20 cellular contexts compared by ENCODE assay signal in genomic region chr7:1562611-1563051, GRCh38. TPM values are rescaled to one million over a fixed set of nuclear protein-coding genes. Genes with fewer than 3 reads are reported as not detected.
DNase-seq lines count a peak whose midpoint lies in the region; ATAC-seq, FAIRE-seq and TF ChIP-seq lines count a peak whose summit lies in the region.
"Had no signal": no experiment of that assay in that cellular context is flagged by ENCODE, and none has a peak within 500 bp of the region (broad histone marks: within the 10 kb centered on the region; RNA-seq: fewer than 3 reads in every experiment).

No MANE protein-coding gene starts in this region.

- TF ChIP-seq POLR2A in HepG2 (IDR thresholded peaks at IDR 0.05; ENCODE audit: insufficient read depth in 1 of 2, low read depth in 2 of 2, low read length in 2 of 2) (no peak), right lobe of liver (IDR thresholded peaks at IDR 0.05) (no peak)

- H3K9ac ChIP-seq in HepG2 (ENCODE audit: insufficient read depth, low read depth, low read length) (no peak overlapping the region), NT2/D1 (ENCODE audit: insufficient read length, low read depth) (peak overlapping the region; percentile 26)

- H3K36me3 ChIP-seq in HepG2 (replicated peaks in 1 of 2; ENCODE audit: control insufficient read depth in 1 of 2, insufficient read depth in 2 of 2, low read length in 2 of 2), result peaks cover 2 to 10% of the 10 kb centered on the region in 2 experiments; a peak in 2 of 5 replicates
- H3K36me3 ChIP-seq in right lobe of liver, result peaks cover 0 to 6% (median 0%) of the 10 kb centered on the region in 4 donors
- H3K36me3 ChIP-seq in NT2/D1 (ENCODE audit: insufficient read depth, insufficient read length, low read length), result peaks cover 33% of the 10 kb centered on the region
- H3K36me3 ChIP-seq: uterus had no signal

- no peak for TF ChIP-seq CTCF in HepG2 (CRISPR knock-in tag; IDR thresholded peaks at IDR 0.05)
- no peak for TF ChIP-seq CTCF in right lobe of liver (IDR thresholded peaks at IDR 0.05)

- no peaks in the 10 kb centered on the region for H4K20me1 ChIP-seq in HepG2 (ENCODE audit: insufficient read depth, low read length)

- TF ChIP-seq RAD21 in HepG2 (CRISPR knock-in tag; IDR thresholded peaks at IDR 0.05), result no peak

- no peak for FAIRE-seq in HepG2 (lab: Jason Lieb, UNC)
- FAIRE-seq: astrocyte had no signal

- WGBS in HepG2 (ENCODE audit: low lambda C conversion rate), result 35% methylated on average over 9 of the region's 17 CpGs
- whole genome bisulfite sequencing in right lobe of liver (ENCODE audit: insufficient coverage, low coverage, low lambda C conversion rate, missing lambda C conversion rate), result 96% methylated on average over 5 of the region's 17 CpGs

- POLR2A ChIA-PET in HepG2 (lab: Yijun Ruan, JAX), result no interaction called here

- intact Hi-C loops in HepG2 (cut with micrococcal nuclease; ENCODE audit: unreplicated experiment), result no loop called here
- intact Hi-C loops in right lobe of liver (cut with DNase I), result no loop called here

- in situ Hi-C loops in HepG2 (cut with HindIII; ENCODE audit: extremely low pct_ligation_motif_present, low pct_unique_long_range_greater_than_20kb), result no loop called here

- no peak for ATAC-seq in HepG2
- no peak for ATAC-seq in right lobe of liver
- ATAC-seq in HG02885 (IDR thresholded peaks at IDR 0.05; ENCODE audit: poor library complexity, unreplicated experiment), result no peak

- H3K27me3 ChIP-seq in HepG2 (ENCODE audit: control insufficient read depth in 1 of 2, insufficient read depth in 2 of 2, low read length in 2 of 2) (peaks cover 8 to 15% of the 10 kb centered on the region in 2 experiments; a peak in 2 of 5 replicates), right lobe of liver (no peaks in the 10 kb centered on the region), NT2/D1 (ENCODE audit: insufficient read depth, insufficient read length) (no peaks in the 10 kb centered on the region)
- H3K27me3 ChIP-seq: MG63, uterus had no signal

- no TSS peak for BruUV-seq in HepG2 (replicated peaks; lab: Mats Ljungman, UMichigan)

- no peak overlapping the region for H2AFZ ChIP-seq in HepG2 (ENCODE audit: low read length)

- H3K27ac ChIP-seq in HepG2 (ENCODE audit: extremely low read length, insufficient read depth, low read length) (no peak overlapping the region), right lobe of liver (no peak overlapping the region)
- H3K27ac ChIP-seq: SK-N-MC, uterus had no signal

- no peak for DNase-seq in HepG2 (ENCODE audit: low spot score)
- DNase-seq in right lobe of liver, result no peak
- no peak for DNase-seq in NT2/D1 (ENCODE audit: low read depth, low spot score)
- peak; percentile 55 for DNase-seq in islet precursor cell
- DNase-seq in activated CD8-positive, alpha-beta memory T cell treated with anti-CD3 and anti-CD28 coated beads for 24 hours, result no peak
- DNase-seq in DMS79 (lab: John Stamatoyannopoulos, UW), result no peak
- DNase-seq in NCI-H526 treated with DMSO at 0.1 percent for 48 hours (lab: John Stamatoyannopoulos, UW), result no peak
- DNase-seq: ACHN; activated T-cell treated with anti-CD3 and anti-CD28 coated beads, Interleukin-2, amount 50 U/mL, for 48 hours; CD4-positive, alpha-beta memory T cell; DND-41; MG63; midbrain; NCI-H510A; substantia nigra; T-helper 9 cell; uterus had no signal

- peaks cover 44% of the 10 kb centered on the region for H3K4me1 ChIP-seq in HepG2 (ENCODE audit: insufficient read depth, low read length)
- no peaks in the 10 kb centered on the region for H3K4me1 ChIP-seq in right lobe of liver
- peaks cover 37% of the 10 kb centered on the region for H3K4me1 ChIP-seq in NT2/D1 (ENCODE audit: insufficient read depth, insufficient read length)
- H3K4me1 ChIP-seq: uterus had no signal

- CTCF ChIA-PET in HepG2 (lab: Yijun Ruan, JAX; ENCODE audit: low intra/inter-chr PET ratio, low total read pairs), result no interaction called here

- no peak overlapping the region for H3K4me3 ChIP-seq in HepG2 (replicated peaks in 1 of 3; ENCODE audit: insufficient read depth in 1 of 3, low read depth in 2 of 3, low read length in 3 of 3)
- no peak overlapping the region for H3K4me3 ChIP-seq in right lobe of liver
- H3K4me3 ChIP-seq in NT2/D1 (ENCODE audit: insufficient read length, low read depth), result no peak overlapping the region
- H3K4me3 ChIP-seq: MG63, SK-N-MC, uterus had no signal

- no peak for TF ChIP-seq EP300 in HepG2 (IDR thresholded peaks at IDR 0.05; ENCODE audit: low read depth in 2 of 2, low read length in 2 of 2)
- TF ChIP-seq EP300 in HepG2 (CRISPR knock-in tag; IDR thresholded peaks at IDR 0.05; ENCODE audit: borderline replicate concordance), result no peak

- H3K79me2 ChIP-seq in HepG2 (ENCODE audit: insufficient read depth, low read length), result no peaks in the 10 kb centered on the region

- no peaks in the 10 kb centered on the region for H3K9me3 ChIP-seq in HepG2 (ENCODE audit: low read length)
- H3K9me3 ChIP-seq in right lobe of liver, result no peaks in the 10 kb centered on the region
- H3K9me3 ChIP-seq in NT2/D1 (ENCODE audit: insufficient read depth, low read length), result no peaks in the 10 kb centered on the region
- H3K9me3 ChIP-seq: MG63, uterus had no signal

- no peak overlapping the region for H3K4me2 ChIP-seq in HepG2 (ENCODE audit: low read depth, low read length)

RNA-seq across cellular contexts. Expression of gene TMEM184A, which starts 6.6 kb away (rescaled TPM):
- total RNA-seq in HepG2 (2016; rRNA removed; fragmentation: Illumina TruSeq; extraction: Trizol), result 3.1 and 9.5 TPM in 2 replicates
- 4.3 and 4.6 TPM in 2 replicates for total RNA-seq in HepG2 (2016; cell fraction: cytosol; rRNA removed; fragmentation: Illumina TruSeq; extraction: Trizol; ENCODE audit: low read depth)
- 3.8 and 10.6 TPM in 2 replicates for total RNA-seq in HepG2 (2016; cell fraction: insoluble cytoplasmic fraction; rRNA removed; fragmentation: Illumina TruSeq; extraction: Trizol)
- total RNA-seq in HepG2 (2016; cell fraction: membrane; rRNA removed; fragmentation: Illumina TruSeq; extraction: Trizol), result 5.7 and 6.3 TPM in 2 replicates
- total RNA-seq in HepG2 (2016; cell fraction: nucleus; rRNA removed; fragmentation: Illumina TruSeq; extraction: Trizol), result 11.4 and 11.7 TPM in 2 replicates
- 20.4 and 33.1 TPM in 2 replicates for polyA plus RNA-seq in HepG2 (2011; rRNA removed)
- 9.9 and 13.2 TPM in 2 replicates for polyA plus RNA-seq in HepG2 (2011; cell fraction: cytosol; rRNA removed)
- polyA plus RNA-seq in HepG2 (2011; cell fraction: nucleus; rRNA removed), result 144 and 175 TPM in 2 replicates
- polyA plus RNA-seq in HepG2 (2012), result 8.4 and 10.9 TPM in 2 replicates
- 3.6 and 4.0 TPM in 2 replicates for polyA plus RNA-seq in HepG2 (2016; cell fraction: cytosol; fragmentation: Illumina TruSeq; extraction: Trizol; ENCODE audit: low read depth)
- polyA plus RNA-seq in HepG2 (2016; cell fraction: insoluble cytoplasmic fraction; fragmentation: Illumina TruSeq; extraction: Trizol; ENCODE audit: low read depth), result 4.3 and 5.0 TPM in 2 replicates
- polyA plus RNA-seq in HepG2 (2016; cell fraction: membrane; fragmentation: Illumina TruSeq; extraction: Trizol; ENCODE audit: low read depth), result 4.3 and 5.3 TPM in 2 replicates
- polyA plus RNA-seq in HepG2 (2016; cell fraction: nucleus; fragmentation: Illumina TruSeq; extraction: Trizol; ENCODE audit: insufficient read depth, low read depth), result 25.4 and 29.2 TPM in 2 replicates
- 70.5 and 85.2 TPM in 2 replicates for polyA minus RNA-seq in HepG2 (2011; rRNA and poly(A)+ RNA removed; ENCODE audit: low replicate concordance)
- polyA minus RNA-seq in HepG2 (2011; cell fraction: cytosol; rRNA and poly(A)+ RNA removed), result 6.3 and 12.4 TPM in 2 replicates
- 27.6 and 31.7 TPM in 2 replicates for polyA minus RNA-seq in HepG2 (2011; cell fraction: nucleus; rRNA and poly(A)+ RNA removed)
- total RNA-seq in right lobe of liver, result 10 to 100 TPM; 15.1 to 32.8 (median 26.7) TPM
- total RNA-seq: CD4-positive, alpha-beta memory T cell had no signal
- polyA plus RNA-seq: CD4-positive, alpha-beta memory T cell had no signal

RNA-seq across cellular contexts. Expression of gene PSMG3, which starts 7.2 kb away (rescaled TPM):
- total RNA-seq in HepG2 (2016; rRNA removed; fragmentation: Illumina TruSeq; extraction: Trizol) (46.7 and 48.4 TPM in 2 replicates), right lobe of liver (10 to 100 TPM in 2 of 6 experiments, 1 to 10 TPM in 4; 7.6 to 28.1 (median 9.2) TPM)
- 83.1 and 98.2 TPM in 2 replicates for total RNA-seq in HepG2 (2016; cell fraction: cytosol; rRNA removed; fragmentation: Illumina TruSeq; extraction: Trizol; ENCODE audit: low read depth)
- 50.6 and 51.2 TPM in 2 replicates for total RNA-seq in HepG2 (2016; cell fraction: insoluble cytoplasmic fraction; rRNA removed; fragmentation: Illumina TruSeq; extraction: Trizol)
- total RNA-seq in HepG2 (2016; cell fraction: membrane; rRNA removed; fragmentation: Illumina TruSeq; extraction: Trizol), result 102 and 118 TPM in 2 replicates
- 24.1 and 28.4 TPM in 2 replicates for total RNA-seq in HepG2 (2016; cell fraction: nucleus; rRNA removed; fragmentation: Illumina TruSeq; extraction: Trizol)
- 29.3 and 29.6 TPM in 2 replicates for polyA plus RNA-seq in HepG2 (2011; rRNA removed)
- polyA plus RNA-seq in HepG2 (2011; cell fraction: cytosol; rRNA removed), result 36.1 and 44.9 TPM in 2 replicates
- polyA plus RNA-seq in HepG2 (2011; cell fraction: nucleus; rRNA removed), result 29.2 and 39.8 TPM in 2 replicates
- 15.8 and 28.3 TPM in 2 replicates for polyA plus RNA-seq in HepG2 (2012)
- polyA plus RNA-seq in HepG2 (2016; cell fraction: cytosol; fragmentation: Illumina TruSeq; extraction: Trizol; ENCODE audit: low read depth), result 72.7 and 106 TPM in 2 replicates
- polyA plus RNA-seq in HepG2 (2016; cell fraction: insoluble cytoplasmic fraction; fragmentation: Illumina TruSeq; extraction: Trizol; ENCODE audit: low read depth), result 49.5 and 55.3 TPM in 2 replicates
- 82.6 and 104 TPM in 2 replicates for polyA plus RNA-seq in HepG2 (2016; cell fraction: membrane; fragmentation: Illumina TruSeq; extraction: Trizol; ENCODE audit: low read depth)
- 48.5 and 51.1 TPM in 2 replicates for polyA plus RNA-seq in HepG2 (2016; cell fraction: nucleus; fragmentation: Illumina TruSeq; extraction: Trizol; ENCODE audit: insufficient read depth, low read depth)
- 17.7 and 43.7 TPM in 2 replicates for polyA minus RNA-seq in HepG2 (2011; rRNA and poly(A)+ RNA removed; ENCODE audit: low replicate concordance)
- 8.9 and 9.7 TPM in 2 replicates for polyA minus RNA-seq in HepG2 (2011; cell fraction: cytosol; rRNA and poly(A)+ RNA removed)
- 4.7 and 6.2 TPM in 2 replicates for polyA minus RNA-seq in HepG2 (2011; cell fraction: nucleus; rRNA and poly(A)+ RNA removed)

RNA-seq across cellular contexts. Expression of gene MAFK, which starts 32.1 kb away (rescaled TPM):
- total RNA-seq in HepG2 (2016; rRNA removed; fragmentation: Illumina TruSeq; extraction: Trizol) (9.2 and 10.4 TPM in 2 replicates), right lobe of liver (10 to 100 TPM in 4 of 6 experiments, 1 to 10 TPM in 2; 6.9 to 29.7 (median 13.1) TPM)
- total RNA-seq in HepG2 (2016; cell fraction: cytosol; rRNA removed; fragmentation: Illumina TruSeq; extraction: Trizol; ENCODE audit: low read depth), result 1.4 and 1.5 TPM in 2 replicates
- total RNA-seq in HepG2 (2016; cell fraction: insoluble cytoplasmic fraction; rRNA removed; fragmentation: Illumina TruSeq; extraction: Trizol), result 8.1 and 11.1 TPM in 2 replicates
- 4.0 and 4.6 TPM in 2 replicates for total RNA-seq in HepG2 (2016; cell fraction: membrane; rRNA removed; fragmentation: Illumina TruSeq; extraction: Trizol)
- 6.5 TPM in 2 replicates for total RNA-seq in HepG2 (2016; cell fraction: nucleus; rRNA removed; fragmentation: Illumina TruSeq; extraction: Trizol)
- 7.3 and 13.8 TPM in 2 replicates for polyA plus RNA-seq in HepG2 (2011; rRNA removed)
- polyA plus RNA-seq in HepG2 (2011; cell fraction: cytosol; rRNA removed), result 6.2 and 7.3 TPM in 2 replicates
- 63.2 and 72.7 TPM in 2 replicates for polyA plus RNA-seq in HepG2 (2011; cell fraction: nucleus; rRNA removed)
- polyA plus RNA-seq in HepG2 (2012), result 15.2 and 31.6 TPM in 2 replicates
- polyA plus RNA-seq in HepG2 (2016; cell fraction: cytosol; fragmentation: Illumina TruSeq; extraction: Trizol; ENCODE audit: low read depth), result 0.54 and 0.61 TPM in 2 replicates
- 6.5 and 8.2 TPM in 2 replicates for polyA plus RNA-seq in HepG2 (2016; cell fraction: insoluble cytoplasmic fraction; fragmentation: Illumina TruSeq; extraction: Trizol; ENCODE audit: low read depth)
- 1.9 TPM in 2 replicates for polyA plus RNA-seq in HepG2 (2016; cell fraction: membrane; fragmentation: Illumina TruSeq; extraction: Trizol; ENCODE audit: low read depth)
- polyA plus RNA-seq in HepG2 (2016; cell fraction: nucleus; fragmentation: Illumina TruSeq; extraction: Trizol; ENCODE audit: insufficient read depth, low read depth), result 19.6 and 20.9 TPM in 2 replicates
- polyA minus RNA-seq in HepG2 (2011; rRNA and poly(A)+ RNA removed; ENCODE audit: low replicate concordance), result 11.1 and 17.4 TPM in 2 replicates
- polyA minus RNA-seq in HepG2 (2011; cell fraction: cytosol; rRNA and poly(A)+ RNA removed), result 12.7 and 12.8 TPM in 2 replicates
- polyA minus RNA-seq in HepG2 (2011; cell fraction: nucleus; rRNA and poly(A)+ RNA removed), result 10.8 and 12.7 TPM in 2 replicates

RNA-seq across cellular contexts. Expression of gene INTS1, which starts 58.4 kb away (rescaled TPM):
- total RNA-seq in HepG2 (2016; rRNA removed; fragmentation: Illumina TruSeq; extraction: Trizol) (17.3 and 29.0 TPM in 2 replicates), right lobe of liver (10 to 100 TPM; 30.1 to 49.6 (median 41.2) TPM)
- 5.1 and 5.5 TPM in 2 replicates for total RNA-seq in HepG2 (2016; cell fraction: cytosol; rRNA removed; fragmentation: Illumina TruSeq; extraction: Trizol; ENCODE audit: low read depth)
- total RNA-seq in HepG2 (2016; cell fraction: insoluble cytoplasmic fraction; rRNA removed; fragmentation: Illumina TruSeq; extraction: Trizol), result 10.4 and 29.7 TPM in 2 replicates
- total RNA-seq in HepG2 (2016; cell fraction: membrane; rRNA removed; fragmentation: Illumina TruSeq; extraction: Trizol), result 7.6 and 9.1 TPM in 2 replicates
- total RNA-seq in HepG2 (2016; cell fraction: nucleus; rRNA removed; fragmentation: Illumina TruSeq; extraction: Trizol), result 41.5 and 48.7 TPM in 2 replicates
- 13.7 and 18.2 TPM in 2 replicates for polyA plus RNA-seq in HepG2 (2011; rRNA removed)
- polyA plus RNA-seq in HepG2 (2011; cell fraction: cytosol; rRNA removed), result 13.7 and 18.1 TPM in 2 replicates
- 167 and 254 TPM in 2 replicates for polyA plus RNA-seq in HepG2 (2011; cell fraction: nucleus; rRNA removed)
- 20.5 and 22.5 TPM in 2 replicates for polyA plus RNA-seq in HepG2 (2012)
- polyA plus RNA-seq in HepG2 (2016; cell fraction: cytosol; fragmentation: Illumina TruSeq; extraction: Trizol; ENCODE audit: low read depth), result 3.9 and 4.3 TPM in 2 replicates
- 11.9 and 26.2 TPM in 2 replicates for polyA plus RNA-seq in HepG2 (2016; cell fraction: insoluble cytoplasmic fraction; fragmentation: Illumina TruSeq; extraction: Trizol; ENCODE audit: low read depth)
- polyA plus RNA-seq in HepG2 (2016; cell fraction: membrane; fragmentation: Illumina TruSeq; extraction: Trizol; ENCODE audit: low read depth), result 6.0 and 6.1 TPM in 2 replicates
- 118 and 123 TPM in 2 replicates for polyA plus RNA-seq in HepG2 (2016; cell fraction: nucleus; fragmentation: Illumina TruSeq; extraction: Trizol; ENCODE audit: insufficient read depth, low read depth)
- polyA minus RNA-seq in HepG2 (2011; rRNA and poly(A)+ RNA removed; ENCODE audit: low replicate concordance), result 33.5 and 55.8 TPM in 2 replicates
- 18.4 and 23.7 TPM in 2 replicates for polyA minus RNA-seq in HepG2 (2011; cell fraction: cytosol; rRNA and poly(A)+ RNA removed)
- 25.5 and 29.1 TPM in 2 replicates for polyA minus RNA-seq in HepG2 (2011; cell fraction: nucleus; rRNA and poly(A)+ RNA removed)
